ENCODE assay signal across 9 cellular contexts in genomic region chr17:72602517-72603345, GRCh38.
DNase-seq lines count a peak whose midpoint lies in the region; ATAC-seq and TF ChIP-seq lines count a peak whose summit lies in the region.
"Had no signal": no experiment of that assay in that cellular context is flagged by ENCODE, and none has a peak within 500 bp of the region (broad histone marks: within the 10 kb centered on the region; RNA-seq: fewer than 3 reads in every experiment).

No MANE protein-coding gene starts in this region.

- H3K9ac ChIP-seq in PC-3 (ENCODE audit: low read length), result peak overlapping the region; percentile 15; the same call in 1 of the 2 replicates

- no TSS peak for BruUV-seq in PC-3 (replicated peaks; lab: Mats Ljungman, UMichigan)

- ATAC-seq in GM21786 (IDR thresholded peaks at IDR 0.05; ENCODE audit: unreplicated experiment), result peak; percentile 41
- ATAC-seq in PC-3, result peak; percentile 47
- ATAC-seq in HG02623 (IDR thresholded peaks at IDR 0.05; ENCODE audit: unreplicated experiment), result no peak
- no peak for ATAC-seq in left ventricle myocardium superior

- peaks cover 7% of the 10 kb centered on the region for H3K9me3 ChIP-seq in PC-3 (ENCODE audit: low read length)
- H3K9me3 ChIP-seq: thoracic aorta had no signal

- no peaks in the 10 kb centered on the region for H3K79me2 ChIP-seq in PC-3 (ENCODE audit: low read length)

- no peaks in the 10 kb centered on the region for H4K20me1 ChIP-seq in PC-3 (ENCODE audit: low read length)

- TF ChIP-seq CTCF in PC-3 (conservative IDR thresholded peaks at IDR 0.05; ENCODE audit: low read depth, low read length) (peak; percentile 31; the same call in 1 of the 2 replicates), foreskin fibroblast (IDR thresholded peaks at IDR 0.05; ENCODE audit: low read depth, low read length) (peak; percentile 27)

- peak overlapping the region; percentile 32 for H2AFZ ChIP-seq in PC-3 (ENCODE audit: low read length)

- intact Hi-C loops in PC-3 (cut with micrococcal nuclease), result no loop called here
- intact Hi-C loops in left ventricle myocardium superior (cut with micrococcal nuclease), result no loop called here

- no peaks in the 10 kb centered on the region for H3K27me3 ChIP-seq in PC-3 (ENCODE audit: low read length)

- peaks cover 31% of the 10 kb centered on the region for H3K4me1 ChIP-seq in PC-3 (ENCODE audit: insufficient read depth, low read length)

- H3K9me2 ChIP-seq in PC-3 (replicated peaks; ENCODE audit: low read length), result no peaks in the 10 kb centered on the region

- peak overlapping the region; percentile 35 for H3K4me2 ChIP-seq in PC-3 (ENCODE audit: low read length)

- CTCF ChIA-PET in PC-3 (lab: Charles Lee), result no interaction called here

- H3F3A ChIP-seq in PC-3 (ENCODE audit: low read length, unreplicated experiment), result no peaks in the 10 kb centered on the region

- H3K36me3 ChIP-seq in PC-3 (ENCODE audit: low read depth, low read length), result 0 out of 2 replicates have a peak, but pooled peaks cover 5% of the 10 kb centered on the region
- H3K36me3 ChIP-seq: thoracic aorta had no signal

- DNase-seq in A172 (ENCODE audit: low spot score) (peak; percentile 77), PC-3 (peak; percentile 83), foreskin fibroblast (peak; percentile 60 to 70), NCI-H748 treated with DMSO at 0.1 percent for 48 hours (lab: John Stamatoyannopoulos, UW) (no peak), dermis blood vessel endothelial cell (no peak), left ventricle myocardium superior (no peak)

- H3K4me3 ChIP-seq in PC-3 (ENCODE audit: low read length) (peak overlapping the region; percentile 12; the same call in 1 of the 2 replicates), foreskin fibroblast (ENCODE audit: low read depth in 1 of 2, low read length in 2 of 2) (no peak overlapping the region)
- H3K4me3 ChIP-seq: thoracic aorta had no signal

- POLR2A ChIA-PET in PC-3 (lab: Charles Lee; ENCODE audit: unreplicated experiment), result no interaction called here

- H3K27ac ChIP-seq in PC-3 (ENCODE audit: low read length), result peak overlapping the region; percentile 65
- H3K27ac ChIP-seq: thoracic aorta had no signal

Comparison
In these comparisons a context has a peak if more than half of its experiments do, and no peak if none do; other contexts are left out.
1. DNase-seq: peak in A172 (single experiment), PC-3 (single experiment) and foreskin fibroblast (2 of 2); none in NCI-H748 treated with DMSO at 0.1 percent for 48 hours (single experiment), dermis blood vessel endothelial cell (single experiment) and left ventricle myocardium superior (single experiment).
2. ATAC-seq: peak in GM21786 (single experiment) and PC-3 (single experiment); none in HG02623 (single experiment) and left ventricle myocardium superior (single experiment).